ENCODE assay signal across 16 cellular contexts in genomic region chr6:44626608-44627007, GRCh38.
A peak's percentile ranks its signal among the peaks of the same experiment; 100 is the strongest.
DNase-seq lines count a peak whose midpoint lies in the region; ATAC-seq and TF ChIP-seq lines count a peak whose summit lies in the region.
"Had no signal": no experiment of that assay in that cellular context is flagged by ENCODE, and none has a peak within 500 bp of the region (broad histone marks: within the 10 kb centered on the region; RNA-seq: fewer than 3 reads in every experiment).

No MANE protein-coding gene starts in this region.

- H2BK120ac ChIP-seq in trophoblast cell (ENCODE audit: insufficient read depth, low read length, poor library complexity): peak overlapping the region; percentile 69

- H2AK5ac ChIP-seq in trophoblast cell (ENCODE audit: low read length): peak overlapping the region; percentile 81

- peak overlapping the region; percentile 58 for H2BK12ac ChIP-seq in trophoblast cell (ENCODE audit: low read length)

- peaks cover 19% of the 10 kb centered on the region for H3K79me1 ChIP-seq in trophoblast cell (ENCODE audit: low read length)

- H3K4me1 Mint-ChIP-seq in CD4-positive, alpha-beta T cell (ENCODE audit: low read depth): peaks cover 32% of the 10 kb centered on the region
- peaks cover 75% of the 10 kb centered on the region for H3K4me1 Mint-ChIP-seq in nephron progenitor cell

- H4K12ac ChIP-seq in trophoblast cell (ENCODE audit: low read depth, low read length): no peak overlapping the region

- H3K23ac ChIP-seq in trophoblast cell (ENCODE audit: low read length): no peak overlapping the region

- peak overlapping the region; percentile 59 for H3K27ac Mint-ChIP-seq in CD4-positive, alpha-beta T cell
- no peak overlapping the region for H3K27ac Mint-ChIP-seq in nephron progenitor cell

- H3K79me2 ChIP-seq in OCI-LY3 (ENCODE audit: low read length) (no peaks in the 10 kb centered on the region), trophoblast cell (ENCODE audit: control insufficient read depth, insufficient read depth, low read length, poor library complexity) (no peaks in the 10 kb centered on the region)

- no peak for TF ChIP-seq POLR2A in spleen (IDR thresholded peaks at IDR 0.05)

- H3K9me3 Mint-ChIP-seq in CD4-positive, alpha-beta T cell: no peaks in the 10 kb centered on the region
- H3K9me3 Mint-ChIP-seq in nephron progenitor cell: no peaks in the 10 kb centered on the region

- H3K27ac ChIP-seq in CD4-positive, alpha-beta T cell (ENCODE audit: low read depth, low read length): no peak overlapping the region
- H3K27ac ChIP-seq in OCI-LY3 (ENCODE audit: low read length) (no peak overlapping the region), trophoblast cell (ENCODE audit: low read depth, low read length) (no peak overlapping the region), spleen (no peak overlapping the region)
- H3K27ac ChIP-seq: A549, RWPE1 had no signal

- no peak overlapping the region for H3K4me3 ChIP-seq in OCI-LY3 (ENCODE audit: low read length)
- no peak overlapping the region for H3K4me3 ChIP-seq in trophoblast cell (ENCODE audit: low read depth, low read length)
- H3K4me3 ChIP-seq in spleen: no peak overlapping the region
- H3K4me3 ChIP-seq: A549 had no signal

- no peaks in the 10 kb centered on the region for H3K36me3 ChIP-seq in OCI-LY3 (replicated peaks; ENCODE audit: low read depth, low read length)
- H3K36me3 ChIP-seq in trophoblast cell (ENCODE audit: control insufficient read depth in 1 of 2, insufficient read depth in 2 of 2, low read length in 2 of 2): no peaks in the 10 kb centered on the region
- no peaks in the 10 kb centered on the region for H3K36me3 ChIP-seq in spleen

- no peak for ATAC-seq in CD4-positive, alpha-beta T cell (ENCODE audit: poor library complexity)
- peak; percentile 95 for ATAC-seq in left colon
- no peak for ATAC-seq in HG03175 (IDR thresholded peaks at IDR 0.05; ENCODE audit: unreplicated experiment)
- ATAC-seq: A549 had no signal

- no peak overlapping the region for H3K4me3 Mint-ChIP-seq in CD4-positive, alpha-beta T cell
- H3K4me3 Mint-ChIP-seq in nephron progenitor cell: no peak overlapping the region

- H3K9ac ChIP-seq in OCI-LY3 (ENCODE audit: low read length) (no peak overlapping the region), trophoblast cell (ENCODE audit: low read length) (no peak overlapping the region)

- H3K27me3 Mint-ChIP-seq in CD4-positive, alpha-beta T cell: no peaks in the 10 kb centered on the region
- peaks cover 6% of the 10 kb centered on the region for H3K27me3 Mint-ChIP-seq in nephron progenitor cell (ENCODE audit: low read depth, poor library complexity)

- intact Hi-C loops in CD4-positive, alpha-beta T cell (cut with DNase I, micrococcal nuclease): no loop called here
- intact Hi-C loops in left colon (cut with DNase I, micrococcal nuclease) (no loop called here), spleen (cut with DNase I; ENCODE audit: low total_unique reads) (no loop called here)

- no peak overlapping the region for H2BK5ac ChIP-seq in trophoblast cell (ENCODE audit: low read depth, low read length, poor library complexity)

- no peaks in the 10 kb centered on the region for H3K27me3 ChIP-seq in CD4-positive, alpha-beta T cell (ENCODE audit: control insufficient read depth, insufficient read depth, low read length)
- H3K27me3 ChIP-seq in OCI-LY3 (ENCODE audit: low read depth, low read length) (peaks cover 12% of the 10 kb centered on the region), trophoblast cell (ENCODE audit: insufficient read depth, low read length) (no peaks in the 10 kb centered on the region), spleen (replicated peaks in 1 of 7) (peaks cover 0 to 36% (median 0%) of the 10 kb centered on the region in 7 donors)

- no peak overlapping the region for H3K4ac ChIP-seq in trophoblast cell (ENCODE audit: low read depth, low read length)

- H4K20me1 ChIP-seq in OCI-LY3 (ENCODE audit: insufficient read depth, low read length): no peaks in the 10 kb centered on the region

- TF ChIP-seq CTCF in CD4-positive, alpha-beta T cell (IDR thresholded peaks at IDR 0.05): no peak
- TF ChIP-seq CTCF in OCI-LY3 (IDR thresholded peaks at IDR 0.05; ENCODE audit: low read depth, low read length) (no peak), spleen (IDR thresholded peaks at IDR 0.05 in 8 of 11, conservative IDR thresholded peaks at IDR 0.05 in 3 of 11) (no peak), nephron progenitor cell (IDR thresholded peaks at IDR 0.05) (no peak)

- no peaks in the 10 kb centered on the region for H3K36me3 Mint-ChIP-seq in CD4-positive, alpha-beta T cell (ENCODE audit: low read depth)
- H3K36me3 Mint-ChIP-seq in nephron progenitor cell (ENCODE audit: low read depth): no peaks in the 10 kb centered on the region

- peak overlapping the region; percentile 28 for H3K18ac ChIP-seq in trophoblast cell (ENCODE audit: low read length)

- H3K4me1 ChIP-seq in OCI-LY3 (ENCODE audit: low read length) (peaks cover 60% of the 10 kb centered on the region), trophoblast cell (ENCODE audit: control insufficient read depth in 1 of 2, insufficient read depth in 2 of 2, low read length in 2 of 2) (peaks cover 32 to 39% of the 10 kb centered on the region in 2 experiments), spleen (peaks cover 5 to 37% (median 17%) of the 10 kb centered on the region in 6 donors)
- H3K4me1 ChIP-seq: A549 had no signal

- H4K8ac ChIP-seq in trophoblast cell (ENCODE audit: low read depth, low read length): peak overlapping the region; percentile 73

- peak overlapping the region; percentile 55 for H4K91ac ChIP-seq in trophoblast cell (ENCODE audit: low read depth, low read length)

- DNase-seq in CD4-positive, alpha-beta T cell: no peak
- DNase-seq in left colon (peak; percentile 19 to 29), trophoblast cell (no peak), spleen (no peak), nephron progenitor cell (no peak)
- DNase-seq in NK-92 treated with Interleukin-12 subunit alpha and Interleukin-12 subunit beta, amount 100 ng/mL, for 24 hours (lab: John Stamatoyannopoulos, UW): no peak
- DNase-seq: DND-41, HCEC 1CT, MM.1S, NCI-H1092, NCI-H1436 treated with DMSO at 0.1 percent for 48 hours, NCI-H2029 treated with DMSO at 0.1 percent for 48 hours had no signal

- no CpG with 5 or more reads among the region's 9 CpGs for WGBS in trophoblast cell (ENCODE audit: extremely low coverage, insufficient coverage, insufficient read length)
- 84 to 89% (median 88%) methylated on average over 9 of the region's 9 CpGs for WGBS in spleen, 5 donors

- peak overlapping the region; percentile 43 for H3K4me2 ChIP-seq in OCI-LY3 (ENCODE audit: low read length)
- no peak overlapping the region for H3K4me2 ChIP-seq in trophoblast cell (ENCODE audit: low read length)
- H3K4me2 ChIP-seq: A549 had no signal

- H3K14ac ChIP-seq in trophoblast cell (ENCODE audit: low read length): no peak overlapping the region

- H2AFZ ChIP-seq in OCI-LY3 (ENCODE audit: low read depth, low read length) (0 out of 2 replicates have a peak overlapping the region, but pooled peaks have one; percentile 32), trophoblast cell (ENCODE audit: insufficient read depth, low read length, poor library complexity) (no peak overlapping the region)

- H3K9me3 ChIP-seq in CD4-positive, alpha-beta T cell (ENCODE audit: control insufficient read depth, low read length): no peaks in the 10 kb centered on the region
- H3K9me3 ChIP-seq in OCI-LY3 (ENCODE audit: insufficient read depth, low read length): no peaks in the 10 kb centered on the region
- H3K9me3 ChIP-seq in trophoblast cell (ENCODE audit: insufficient read depth, low read depth, low read length): peaks cover 7% of the 10 kb centered on the region
- no peaks in the 10 kb centered on the region for H3K9me3 ChIP-seq in spleen
- H3K9me3 ChIP-seq: A549 had no signal

- POLR2A ChIA-PET in CD4-positive, alpha-beta T cell (lab: Charles Lee): no interaction called here

- CTCF ChIA-PET in CD4-positive, alpha-beta T cell (lab: Charles Lee): no interaction called here

Comparison
In these comparisons a context has a peak if more than half of its experiments do, and no peak if none do; other contexts are left out.
1. DNase-seq: peak in left colon (2 of 2); none in CD4-positive, alpha-beta T cell (0 of 10), trophoblast cell (0 of 2), spleen (single experiment), nephron progenitor cell (single experiment) and NK-92 treated with Interleukin-12 subunit alpha and Interleukin-12 subunit beta, amount 100 ng/mL, for 24 hours (single experiment).